Comparison of ENCODE assay signal across 24 cellular contexts in genomic region chr7:57364933-57365710, GRCh38.
"Had no signal": no experiment of that assay in that cellular context is flagged by ENCODE, and none has a peak within 500 bp of the region (broad histone marks: within the 10 kb centered on the region; RNA-seq: fewer than 3 reads in every experiment).

No MANE protein-coding gene starts in this region.

- H3K36me3 Mint-ChIP-seq: type B pancreatic cell had no signal

- ATAC-seq: mucosa of descending colon; naive thymus-derived CD4-positive, alpha-beta T cell; stimulated activated naive B cell treated with anti-CD40 and anti-IgM and Interleukin-4, amounts not matched to agents 10 μg/mL and 1 μg/mL and 100 μg/mL, for 72 hours; stimulated activated naive CD8-positive, alpha-beta T cell treated with anti-CD3 and anti-CD28 coated beads, Interleukin-15, Interleukin-2, amounts not matched to agents 100 U/mL and 50 U/mL, for 24 hours had no signal

- H3K4me3 Mint-ChIP-seq: mesothelial cell of epicardium; naive thymus-derived CD4-positive, alpha-beta T cell; stimulated activated naive B cell treated with anti-CD40 and anti-IgM and Interleukin-4, amounts not matched to agents 10 μg/mL and 1 μg/mL and 100 μg/mL, for 72 hours; type B pancreatic cell had no signal

- H3K27me3 Mint-ChIP-seq: naive thymus-derived CD4-positive, alpha-beta T cell; stimulated activated naive B cell treated with anti-CD40 and anti-IgM and Interleukin-4, amounts not matched to agents 10 μg/mL and 1 μg/mL and 100 μg/mL, for 72 hours; type B pancreatic cell had no signal

- H3K9me3 ChIP-seq: left ventricle myocardium inferior, ovary, prostate gland, vagina had no signal

- H3K4me1 ChIP-seq: prostate gland, sigmoid colon, spleen, tibial nerve, vagina had no signal

- H3K27ac Mint-ChIP-seq: mesothelial cell of epicardium; naive thymus-derived CD4-positive, alpha-beta T cell; stimulated activated naive B cell treated with anti-CD40 and anti-IgM and Interleukin-4, amounts not matched to agents 10 μg/mL and 1 μg/mL and 100 μg/mL, for 72 hours; type B pancreatic cell had no signal

- DNase-seq: heart left ventricle; hypothalamus; islet precursor cell; left ventricle myocardium inferior; mesendoderm; mucosa of descending colon; naive thymus-derived CD4-positive, alpha-beta T cell; ovary; retina; right cardiac atrium; sigmoid colon; small intestine; spleen; stimulated activated CD4-positive, alpha-beta T cell treated with anti-CD3 and anti-CD28 coated beads, Interleukin-2, amount 100 ng/mL, for 48 hours; stimulated activated CD4-positive, alpha-beta T cell treated with anti-CD3 and anti-CD28 coated beads, Interleukin-4, amount 100 ng/mL, for 4 hours; stimulated activated CD8-positive, alpha-beta memory T cell treated with anti-CD3 and anti-CD28 coated beads, Interleukin-4, amount 100 ng/mL, for 48 hours; stimulated activated naive B cell treated with anti-CD40 and anti-IgM and Interleukin-4, amounts not matched to agents 10 μg/mL and 1 μg/mL and 100 μg/mL, for 72 hours; stimulated activated naive CD8-positive, alpha-beta T cell treated with anti-CD3 and anti-CD28 coated beads, Interleukin-15, Interleukin-2, amounts not matched to agents 100 U/mL and 50 U/mL, for 24 hours had no signal

- H3K36me3 ChIP-seq: heart left ventricle, left ventricle myocardium inferior, ovary, prostate gland, sigmoid colon, spleen, tibial nerve, vagina had no signal

- H3K4me1 Mint-ChIP-seq: mesothelial cell of epicardium; naive thymus-derived CD4-positive, alpha-beta T cell; stimulated activated naive B cell treated with anti-CD40 and anti-IgM and Interleukin-4, amounts not matched to agents 10 μg/mL and 1 μg/mL and 100 μg/mL, for 72 hours had no signal

- H3K4me3 ChIP-seq: heart left ventricle, left ventricle myocardium inferior, lung, mucosa of descending colon, ovary, prostate gland, sigmoid colon, spleen, tibial nerve, vagina had no signal

- H3K27ac ChIP-seq: heart left ventricle, left ventricle myocardium inferior, ovary, prostate gland, sigmoid colon, spleen, tibial nerve, vagina had no signal

- H3K27me3 ChIP-seq: heart left ventricle, ovary, sigmoid colon, spleen, tibial nerve, vagina had no signal
